ENCODE assay signal across 8 cellular contexts in genomic region chr17:29116652-29117439, GRCh38.
DNase-seq lines count a peak whose midpoint lies in the region; ATAC-seq and TF ChIP-seq lines count a peak whose summit lies in the region.

No MANE protein-coding gene starts in this region.

- no peak for TF ChIP-seq POLR2A in gastroesophageal sphincter (IDR thresholded peaks at IDR 0.05)
- no peak for TF ChIP-seq POLR2A in transverse colon (IDR thresholded peaks at IDR 0.05)

- TF ChIP-seq CTCF in gastroesophageal sphincter (IDR thresholded peaks at IDR 0.05), result peak in 3 of 4 experiments; percentile 70 to 91 (median 82)
- peak; percentile 86 for TF ChIP-seq CTCF in osteoblast (IDR thresholded peaks at IDR 0.05; ENCODE audit: extremely low read depth, low read depth, low read length)
- TF ChIP-seq CTCF in transverse colon (IDR thresholded peaks at IDR 0.05), result peak; percentile 83 to 93 (median 92)

- no peak overlapping the region for H2AFZ ChIP-seq in osteoblast (ENCODE audit: low read length)

- TF ChIP-seq EP300 in gastroesophageal sphincter (IDR thresholded peaks at IDR 0.05), result no peak
- TF ChIP-seq EP300 in transverse colon (IDR thresholded peaks at IDR 0.05; ENCODE audit: low read depth), result no peak

- DNase-seq in Caki2 (ENCODE audit: low read depth) (peak; percentile 35), SJSA1 (ENCODE audit: low read depth in 1 of 2, low spot score in 2 of 2) (peak; percentile 51 to 76), activated gamma-delta T cell treated with Interleukin-2 at 50 U/mL for 16 hours (peak; percentile 78), osteoblast (ENCODE audit: insufficient read length, low spot score, missing footprints) (peak; percentile 97), transverse colon (peak; percentile 70)
- DNase-seq in Jurkat, Clone E6-1 (ENCODE audit: low read depth, low spot score), result peak; percentile 49

- no peaks in the 10 kb centered on the region for H3K79me2 ChIP-seq in osteoblast (ENCODE audit: insufficient read depth, low read length)

- intact Hi-C loops in transverse colon (cut with DNase I; ENCODE audit: low total_unique reads), result loop anchor here (10.0 kb wide), 1 partner anchor 392 kb away; the partner anchor contains the start of genes NEK8 and TLCD1

- H3K27me3 ChIP-seq in SJSA1 (replicated peaks) (no peaks in the 10 kb centered on the region), gastroesophageal sphincter (no peaks in the 10 kb centered on the region), osteoblast (ENCODE audit: insufficient read depth, low read length) (no peaks in the 10 kb centered on the region), transverse colon (no peaks in the 10 kb centered on the region)

- H3K4me1 ChIP-seq in SJSA1 (replicated peaks), result no peaks in the 10 kb centered on the region
- peaks cover 0 to 30% (median 6%) of the 10 kb centered on the region in 3 donors for H3K4me1 ChIP-seq in gastroesophageal sphincter
- H3K4me1 ChIP-seq in osteoblast (ENCODE audit: insufficient read depth, low read length), result peaks cover 29% of the 10 kb centered on the region
- H3K4me1 ChIP-seq in transverse colon, result no peaks in the 10 kb centered on the region

- peaks cover 27% of the 10 kb centered on the region for H4K20me1 ChIP-seq in osteoblast (ENCODE audit: insufficient read depth, low read length)

- H3K4me3 ChIP-seq in Jurkat, Clone E6-1 (ENCODE audit: low read length), result no peak overlapping the region
- H3K4me3 ChIP-seq in SJSA1 (no peak overlapping the region), gastroesophageal sphincter (no peak overlapping the region), osteoblast (ENCODE audit: insufficient read depth, low read length) (no peak overlapping the region), transverse colon (no peak overlapping the region)

- in situ Hi-C loops in Caki2 (cut with HindIII; ENCODE audit: low pct_unique_long_range_greater_than_20kb, low sequenced_read_pairs) (no loop called here), transverse colon (cut with MboI; ENCODE audit: low pct_ligation_motif_present in 1 of 4, low pct_unique_long_range_greater_than_20kb in 1 of 4, low sequenced_read_pairs in 3 of 4) (loop anchor here in 1 of 4 donors (10.0 kb wide), 1 partner anchor 152 kb away; no protein-coding TSS in a partner anchor)

- H3K9me3 ChIP-seq in SJSA1 (replicated peaks) (no peaks in the 10 kb centered on the region), gastroesophageal sphincter (no peaks in the 10 kb centered on the region), osteoblast (ENCODE audit: low read depth, low read length) (no peaks in the 10 kb centered on the region), transverse colon (no peaks in the 10 kb centered on the region)

- ATAC-seq in gastroesophageal sphincter (no peak), GM21717 (IDR thresholded peaks at IDR 0.05; ENCODE audit: unreplicated experiment) (no peak)

- H3K36me3 ChIP-seq in SJSA1 (peaks cover 4% of the 10 kb centered on the region), gastroesophageal sphincter (peaks cover 0 to 88% of the 10 kb centered on the region in 2 donors), osteoblast (ENCODE audit: insufficient read depth, low read length) (peaks cover 21% of the 10 kb centered on the region), transverse colon (peaks cover 0 to 35% (median 13%) of the 10 kb centered on the region in 4 donors)

- no peak overlapping the region for H3K4me2 ChIP-seq in osteoblast (ENCODE audit: insufficient read depth, low read length)

- WGBS in gastroesophageal sphincter (ENCODE audit: low coverage in 1 of 2), 2 donors, result no CpG with 5 or more reads among the region's 25 CpGs
- 58% methylated on average over 25 of the region's 25 CpGs; no CpG with 5 or more reads in 1 of the 2 donors for WGBS in transverse colon (ENCODE audit: low coverage in 1 of 2), 2 donors

- H3K27ac ChIP-seq in SJSA1 (no peak overlapping the region), gastroesophageal sphincter (no peak overlapping the region), osteoblast (ENCODE audit: low read depth, low read length) (no peak overlapping the region), transverse colon (no peak overlapping the region)

Comparison
In these comparisons a context has a peak if more than half of its experiments do, and no peak if none do; other contexts are left out.
1. DNase-seq: peak in every context shown above with its lines; median percentile 97 in osteoblast; 78 in activated gamma-delta T cell treated with Interleukin-2 at 50 U/mL for 16 hours; 70 in transverse colon; 64 in SJSA1; 49 in Jurkat, Clone E6-1; 35 in Caki2.